8 cellular contexts compared by ENCODE assay signal in genomic region chr17:73228748-73229236, GRCh38. TPM values are rescaled to one million over a fixed set of nuclear protein-coding genes. Genes with fewer than 3 reads are reported as not detected.
DNase-seq lines count a peak whose midpoint lies in the region; ATAC-seq lines count a peak whose summit lies in the region.

No MANE protein-coding gene starts in this region.

- DNase-seq in Daoy (ENCODE audit: low read depth) (peak; percentile 79), NCI-H446 treated with DMSO at 0.1 percent for 48 hours (lab: John Stamatoyannopoulos, UW) (peak; percentile 14), Right ventricle myocardium superior (peak; percentile 81), sciatic nerve (ENCODE audit: low spot score) (peak; percentile 74), middle frontal gyrus (ENCODE audit: extremely low spot score, low spot score) (no peak)
- no peak for DNase-seq in activated T-helper 2 cell treated with anti-CD3 and anti-CD28 coated beads, Interferon-gamma antibody, Interleukin-2, Interleukin-4, amounts not matched to agents 10 μg/mL and 5 μg/mL and 100 μg/mL, durations not matched to agents 14 hours and 24 hours and 36 hours (ENCODE audit: low spot score)

- ATAC-seq in GM21723 (IDR thresholded peaks at IDR 0.05; ENCODE audit: unreplicated experiment) (peak; percentile 28), Right ventricle myocardium superior (ENCODE audit: poor library complexity) (peak; percentile 48), sciatic nerve (peak; percentile 63), HG03025 (IDR thresholded peaks at IDR 0.05; ENCODE audit: low FRiP score, unreplicated experiment) (no peak)

- H3K27ac Mint-ChIP-seq in activated T-helper 2 cell treated with anti-CD3 and anti-CD28 coated beads, Interferon-gamma antibody, Interleukin-2, Interleukin-4, amounts not matched to agents 10 μg/mL and 5 μg/mL and 100 μg/mL, durations not matched to agents 14 hours and 24 hours and 36 hours: peak overlapping the region; percentile 6

- peaks cover 62% of the 10 kb centered on the region for H3K4me1 Mint-ChIP-seq in activated T-helper 2 cell treated with anti-CD3 and anti-CD28 coated beads, Interferon-gamma antibody, Interleukin-2, Interleukin-4, amounts not matched to agents 10 μg/mL and 5 μg/mL and 100 μg/mL, durations not matched to agents 14 hours and 24 hours and 36 hours (ENCODE audit: low read depth)

- peak overlapping the region; percentile 3 for H3K4me3 Mint-ChIP-seq in activated T-helper 2 cell treated with anti-CD3 and anti-CD28 coated beads, Interferon-gamma antibody, Interleukin-2, Interleukin-4, amounts not matched to agents 10 μg/mL and 5 μg/mL and 100 μg/mL, durations not matched to agents 14 hours and 24 hours and 36 hours (ENCODE audit: low read depth)

- no peaks in the 10 kb centered on the region for H3K27me3 Mint-ChIP-seq in activated T-helper 2 cell treated with anti-CD3 and anti-CD28 coated beads, Interferon-gamma antibody, Interleukin-2, Interleukin-4, amounts not matched to agents 10 μg/mL and 5 μg/mL and 100 μg/mL, durations not matched to agents 14 hours and 24 hours and 36 hours (ENCODE audit: low read depth)

- intact Hi-C loops in activated T-helper 2 cell treated with anti-CD3 and anti-CD28 coated beads, Interferon-gamma antibody, Interleukin-2, Interleukin-4, amounts not matched to agents 10 μg/mL and 5 μg/mL and 100 μg/mL, durations not matched to agents 14 hours and 24 hours and 36 hours (cut with micrococcal nuclease): loop anchor here (2.0 kb wide), 1 partner anchor 18 kb away; no protein-coding TSS in a partner anchor
- intact Hi-C loops in Right ventricle myocardium superior (cut with DNase I) (no loop called here), sciatic nerve (cut with DNase I) (no loop called here)

- H3K9me3 Mint-ChIP-seq in activated T-helper 2 cell treated with anti-CD3 and anti-CD28 coated beads, Interferon-gamma antibody, Interleukin-2, Interleukin-4, amounts not matched to agents 10 μg/mL and 5 μg/mL and 100 μg/mL, durations not matched to agents 14 hours and 24 hours and 36 hours: no peaks in the 10 kb centered on the region

- peaks cover 32% of the 10 kb centered on the region for H3K36me3 Mint-ChIP-seq in activated T-helper 2 cell treated with anti-CD3 and anti-CD28 coated beads, Interferon-gamma antibody, Interleukin-2, Interleukin-4, amounts not matched to agents 10 μg/mL and 5 μg/mL and 100 μg/mL, durations not matched to agents 14 hours and 24 hours and 36 hours (ENCODE audit: low read depth)

RNA-seq across cellular contexts. Expression of gene CPSF4L, which starts 32.9 kb away (rescaled TPM):
- total RNA-seq in Daoy (2014; rRNA removed; shearing (Covaris generic)): not detected in 2 replicates
- not detected in 2 replicates for total RNA-seq in activated T-helper 2 cell treated with anti-CD3 and anti-CD28 coated beads, Interferon-gamma antibody, Interleukin-2, Interleukin-4, amounts not matched to agents 10 μg/mL and 5 μg/mL and 100 μg/mL, durations not matched to agents 14 hours and 24 hours and 36 hours
- total RNA-seq in Right ventricle myocardium superior (not detected), sciatic nerve (not detected)

RNA-seq across cellular contexts. Expression of gene COG1, which starts 35.9 kb away (rescaled TPM):
- total RNA-seq in Daoy (2014; rRNA removed; shearing (Covaris generic)): 13.5 and 15.9 TPM in 2 replicates
- total RNA-seq in activated T-helper 2 cell treated with anti-CD3 and anti-CD28 coated beads, Interferon-gamma antibody, Interleukin-2, Interleukin-4, amounts not matched to agents 10 μg/mL and 5 μg/mL and 100 μg/mL, durations not matched to agents 14 hours and 24 hours and 36 hours: 31.4 and 31.5 TPM in 2 replicates
- total RNA-seq in Right ventricle myocardium superior (46.1 TPM), sciatic nerve (49.8 TPM)

Comparison
In these comparisons a context has a peak if more than half of its experiments do, and no peak if none do; other contexts are left out.
1. DNase-seq: peak in Daoy (single experiment), NCI-H446 treated with DMSO at 0.1 percent for 48 hours (single experiment), Right ventricle myocardium superior (single experiment) and sciatic nerve (single experiment); none in activated T-helper 2 cell treated with anti-CD3 and anti-CD28 coated beads, Interferon-gamma antibody, Interleukin-2, Interleukin-4, amounts not matched to agents 10 μg/mL and 5 μg/mL and 100 μg/mL, durations not matched to agents 14 hours and 24 hours and 36 hours (single experiment) and middle frontal gyrus (single experiment).